ENCODE assay signal across 28 cellular contexts in the genomic region with DNA sequence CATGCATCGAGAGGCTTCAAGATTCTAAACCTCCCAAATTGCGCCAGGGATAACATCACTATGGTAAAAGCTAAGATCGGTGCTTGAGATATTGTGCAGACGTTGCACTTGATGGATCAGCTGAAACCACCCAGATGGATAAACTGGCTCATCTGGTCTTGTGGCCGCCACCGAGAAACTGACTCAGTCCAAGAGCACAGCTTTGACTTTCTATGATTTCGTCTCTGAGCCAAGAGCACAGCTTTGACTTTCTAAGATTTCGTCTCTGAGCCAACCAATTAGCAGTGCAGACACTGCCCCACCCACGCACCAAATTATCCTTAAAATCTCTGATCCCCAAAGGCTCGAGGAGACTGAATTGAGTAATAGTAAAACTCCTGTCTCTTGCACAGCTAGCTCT.
"Had no signal": no experiment of that assay in that cellular context is flagged by ENCODE, and none has a peak within 500 bp of the region (broad histone marks: within the 10 kb centered on the region; RNA-seq: fewer than 3 reads in every experiment).

No MANE protein-coding gene starts in this region.

- H3K27ac ChIP-seq: adrenal gland, brain microvascular endothelial cell, esophagus squamous epithelium, heart right ventricle, lower lobe of right lung, neural progenitor cell, thoracic aorta, upper lobe of left lung, vagina, VCaP had no signal

- H2AFZ ChIP-seq: neural progenitor cell had no signal

- ATAC-seq: heart right ventricle; left lobe of liver; lower lobe of right lung; natural killer cell; right cardiac atrium; stimulated activated naive CD8-positive, alpha-beta T cell treated with anti-CD3 and anti-CD28 coated beads, Interleukin-15, Interleukin-2, amounts not matched to agents 100 U/mL and 50 U/mL, for 24 hours had no signal

- H3K36me3 ChIP-seq: adrenal gland, brain microvascular endothelial cell, esophagus squamous epithelium, heart right ventricle, lower lobe of right lung, neural progenitor cell, thoracic aorta, upper lobe of left lung, vagina had no signal

- H3K9ac ChIP-seq: neural progenitor cell had no signal

- H3K27me3 ChIP-seq: adrenal gland, brain microvascular endothelial cell, esophagus squamous epithelium, heart right ventricle, neural progenitor cell, upper lobe of left lung, vagina had no signal

- H3K4me3 ChIP-seq: adrenal gland, esophagus squamous epithelium, heart right ventricle, lower lobe of right lung, neural progenitor cell, thoracic aorta, upper lobe of left lung, vagina had no signal

- H3K4me2 ChIP-seq: neural progenitor cell had no signal

- H3K4me1 ChIP-seq: adrenal gland, esophagus squamous epithelium, heart right ventricle, lower lobe of right lung, neural progenitor cell, upper lobe of left lung, vagina had no signal

- DNase-seq: activated CD4-positive, alpha-beta T cell treated with anti-CD3 and anti-CD28 coated beads for 4 hours; activated CD4-positive, alpha-beta T cell treated with anti-CD3 and anti-CD28 coated beads, Interleukin-2, amount 50 U/mL, for 48 hours; activated CD8-positive, alpha-beta memory T cell treated with anti-CD3 and anti-CD28 coated beads, Interleukin-2, amount 50 U/mL, for 4 hours; activated effector memory CD4-positive, alpha-beta T cell treated with anti-CD3 and anti-CD28 coated beads, Interleukin-2, amount 50 U/mL, for 16 hours; activated naive CD4-positive, alpha-beta T cell treated with anti-CD3 and anti-CD28 coated beads for 36 hours; activated naive CD8-positive, alpha-beta T cell treated with anti-CD3 and anti-CD28 coated beads for 36 hours; activated T-cell treated with anti-CD3 and anti-CD28 coated beads, Interleukin-2, amount 50 U/mL, for 1 hour; adrenal gland; brain microvascular endothelial cell; central memory CD4-positive, alpha-beta T cell; esophagus squamous epithelium; foreskin melanocyte; heart right ventricle; kidney glomerular epithelial cell; lower lobe of right lung; mesendoderm; natural killer cell; occipital lobe; right cardiac atrium; stimulated activated CD4-positive, alpha-beta T cell treated with anti-CD3 and anti-CD28 coated beads, Interleukin-2, amount 100 ng/mL, for 48 hours; stimulated activated naive CD8-positive, alpha-beta T cell treated with anti-CD3 and anti-CD28 coated beads, Interleukin-15, Interleukin-2, amounts not matched to agents 100 U/mL and 50 U/mL, for 24 hours; T-helper 9 cell; upper lobe of left lung had no signal

- H3K9me3 ChIP-seq: adrenal gland, esophagus squamous epithelium, heart right ventricle, lower lobe of right lung, thoracic aorta, upper lobe of left lung, vagina had no signal
